Comparison of ENCODE assay signal across 1 cellular context in the genomic region with DNA sequence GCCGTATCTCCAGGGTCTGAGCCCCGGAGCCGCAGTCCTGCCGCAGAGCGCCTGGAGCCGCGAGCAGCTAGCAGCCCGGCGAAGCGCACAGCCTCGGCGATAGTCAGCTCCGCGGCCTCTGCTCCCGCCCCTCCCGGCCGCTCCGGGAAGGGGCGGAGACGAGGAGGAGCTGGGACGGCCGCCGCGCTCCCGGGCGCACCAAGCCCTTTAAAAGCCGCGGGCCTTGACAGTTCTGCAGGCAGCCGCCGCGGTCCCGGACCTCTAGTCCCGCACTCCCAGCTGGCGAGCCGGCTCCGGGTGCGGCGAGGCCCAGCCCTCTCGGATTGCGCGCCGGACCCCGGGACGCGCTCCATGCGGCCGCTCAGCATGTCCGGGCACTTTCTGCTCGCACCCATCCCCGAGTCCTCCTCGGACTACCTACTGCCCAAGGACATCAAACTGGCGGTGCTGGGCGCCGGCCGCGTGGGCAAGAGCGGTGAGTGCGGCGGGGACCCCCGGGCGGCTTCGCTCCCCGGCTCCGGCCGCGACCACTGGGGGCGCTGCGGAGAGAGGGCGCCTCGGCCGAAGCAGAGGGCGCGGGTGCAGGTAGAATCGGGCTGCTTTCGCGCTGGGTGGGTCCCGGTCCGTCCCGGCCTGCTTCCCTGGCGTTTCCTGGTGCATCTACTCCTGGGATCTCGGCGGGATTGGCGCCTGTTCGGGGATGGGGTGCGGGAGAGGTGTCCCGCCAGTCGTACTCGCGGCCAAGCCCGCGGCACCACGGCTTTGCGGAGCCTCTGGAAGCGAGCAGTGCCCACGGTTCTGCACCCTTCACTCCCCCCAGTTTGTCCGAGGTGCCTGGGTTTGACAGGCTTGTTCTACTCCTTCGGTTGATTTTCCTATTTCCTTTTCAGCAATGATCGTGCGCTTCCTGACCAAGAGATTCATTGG.
TF ChIP-seq lines count a peak whose summit lies in the region.

Gene RASL11A, plus strand, starts transcription at position 237 of the 927 bp plus-strand sequence. Its CDS starts 115 bp downstream, at position 352.

TF ChIP-seq in GM12878, 131 proteins besides CTCF, POLR2A, EP300 and RAD21 (continued from another document):
- peak; percentile 79 for TF ChIP-seq ZBTB33 (IDR thresholded peaks at IDR 0.05)
TF ChIP-seq in GM12878: peak in this region for 14.
